Comparison of ENCODE assay signal across 11 cellular contexts in genomic region chr10:32951111-32951510, GRCh38. TPM values are rescaled to one million over a fixed set of nuclear protein-coding genes. Genes with fewer than 3 reads are reported as not detected.
DNase-seq lines count a peak whose midpoint lies in the region; ATAC-seq and TF ChIP-seq lines count a peak whose summit lies in the region.
"Had no signal": no experiment of that assay in that cellular context is flagged by ENCODE, and none has a peak within 500 bp of the region (broad histone marks: within the 10 kb centered on the region; RNA-seq: fewer than 3 reads in every experiment).

No MANE protein-coding gene starts in this region.

- POLR2A ChIA-PET in activated CD4-positive, alpha-beta memory T cell treated with anti-CD3 and anti-CD28 coated beads, Interleukin-2, amount 10 ng/mL, durations not matched to agents 7 days and 5 days (lab: Charles Lee): interaction anchor here (0.6 to 2.1 kb wide), 5 partner anchors 11 to 296 kb away, joined by 3 to 6 read pairs (median 4); no protein-coding TSS in a partner anchor

- no peak for TF ChIP-seq CTCF in uterus (IDR thresholded peaks at IDR 0.05)

- peak overlapping the region; percentile 79 for H3K27ac Mint-ChIP-seq in stimulated activated naive CD8-positive, alpha-beta T cell treated with anti-CD3 and anti-CD28 coated beads, Interleukin-15, Interleukin-2, amounts not matched to agents 100 ng/mL and 50 ng/mL, for 24 hours
- no peak overlapping the region for H3K27ac Mint-ChIP-seq in stimulated activated naive CD8-positive, alpha-beta T cell treated with anti-CD3 and anti-CD28 coated beads, Interleukin-15, amount 100 ng/mL, for 72 hours
- peak overlapping the region; percentile 59 for H3K27ac Mint-ChIP-seq in activated CD4-positive, alpha-beta memory T cell treated with anti-CD3 and anti-CD28 coated beads, Interleukin-2, amount 10 ng/mL, durations not matched to agents 7 days and 5 days
- no peak overlapping the region for H3K27ac Mint-ChIP-seq in activated naive CD4-positive, alpha-beta T cell treated with anti-CD3 and anti-CD28 coated beads for 36 hours

- intact Hi-C loops in uterus (cut with DNase I; ENCODE audit: low total_unique reads): no loop called here
- intact Hi-C loops in activated naive CD4-positive, alpha-beta T cell treated with anti-CD3 and anti-CD28 coated beads for 36 hours (cut with micrococcal nuclease): loop anchor here (10.0 kb wide), 1 partner anchor 506 kb away; the partner anchor contains the start of gene CCDC7

- no peak for ATAC-seq in stimulated activated naive CD8-positive, alpha-beta T cell treated with anti-CD3 and anti-CD28 coated beads, Interleukin-15, amount 100 ng/mL, for 72 hours

- no peak for DNase-seq in stimulated activated naive CD8-positive, alpha-beta T cell treated with anti-CD3 and anti-CD28 coated beads, Interleukin-15, amount 100 ng/mL, for 72 hours
- DNase-seq in activated CD4-positive, alpha-beta memory T cell treated with anti-CD3 and anti-CD28 coated beads, Interleukin-2, amount 10 ng/mL, durations not matched to agents 7 days and 5 days: no peak
- DNase-seq in uterus: no peak
- DNase-seq in kidney glomerular epithelial cell (lab: John Stamatoyannopoulos, UW): no peak
- DNase-seq in SHP77 (lab: John Stamatoyannopoulos, UW): no peak
- no peak for DNase-seq in activated naive CD4-positive, alpha-beta T cell treated with anti-CD3 and anti-CD28 coated beads for 36 hours
- DNase-seq: NCI-H1694 treated with DMSO at 0.1 percent for 48 hours, Peyer's patch had no signal

- H3K36me3 Mint-ChIP-seq in stimulated activated naive CD8-positive, alpha-beta T cell treated with anti-CD3 and anti-CD28 coated beads, Interleukin-15, Interleukin-2, amounts not matched to agents 100 ng/mL and 50 ng/mL, for 24 hours (ENCODE audit: low read depth): peaks cover 16% of the 10 kb centered on the region
- H3K36me3 Mint-ChIP-seq in activated CD4-positive, alpha-beta memory T cell treated with anti-CD3 and anti-CD28 coated beads, Interleukin-2, amount 10 ng/mL, durations not matched to agents 7 days and 5 days (ENCODE audit: low read depth): peaks cover 62% of the 10 kb centered on the region
- no peaks in the 10 kb centered on the region for H3K36me3 Mint-ChIP-seq in activated naive CD4-positive, alpha-beta T cell treated with anti-CD3 and anti-CD28 coated beads for 36 hours (ENCODE audit: low read depth)

- TF ChIP-seq POLR2A in uterus (IDR thresholded peaks at IDR 0.05): no peak

- peaks cover 86% of the 10 kb centered on the region for H3K4me1 Mint-ChIP-seq in stimulated activated naive CD8-positive, alpha-beta T cell treated with anti-CD3 and anti-CD28 coated beads, Interleukin-15, Interleukin-2, amounts not matched to agents 100 ng/mL and 50 ng/mL, for 24 hours (ENCODE audit: low read depth)
- peaks cover 76% of the 10 kb centered on the region for H3K4me1 Mint-ChIP-seq in stimulated activated naive CD8-positive, alpha-beta T cell treated with anti-CD3 and anti-CD28 coated beads, Interleukin-15, amount 100 ng/mL, for 72 hours
- H3K4me1 Mint-ChIP-seq in activated CD4-positive, alpha-beta memory T cell treated with anti-CD3 and anti-CD28 coated beads, Interleukin-2, amount 10 ng/mL, durations not matched to agents 7 days and 5 days: peaks cover 84% of the 10 kb centered on the region
- peaks cover 64% of the 10 kb centered on the region for H3K4me1 Mint-ChIP-seq in activated naive CD4-positive, alpha-beta T cell treated with anti-CD3 and anti-CD28 coated beads for 36 hours (ENCODE audit: low read depth)

- H3K27me3 Mint-ChIP-seq in stimulated activated naive CD8-positive, alpha-beta T cell treated with anti-CD3 and anti-CD28 coated beads, Interleukin-15, Interleukin-2, amounts not matched to agents 100 ng/mL and 50 ng/mL, for 24 hours: no peaks in the 10 kb centered on the region
- no peaks in the 10 kb centered on the region for H3K27me3 Mint-ChIP-seq in stimulated activated naive CD8-positive, alpha-beta T cell treated with anti-CD3 and anti-CD28 coated beads, Interleukin-15, amount 100 ng/mL, for 72 hours
- H3K27me3 Mint-ChIP-seq in activated CD4-positive, alpha-beta memory T cell treated with anti-CD3 and anti-CD28 coated beads, Interleukin-2, amount 10 ng/mL, durations not matched to agents 7 days and 5 days: no peaks in the 10 kb centered on the region
- H3K27me3 Mint-ChIP-seq in activated naive CD4-positive, alpha-beta T cell treated with anti-CD3 and anti-CD28 coated beads for 36 hours (ENCODE audit: low read depth): no peaks in the 10 kb centered on the region

- H3K27ac ChIP-seq in uterus: peak overlapping the region; percentile 42 to 43
- H3K27ac ChIP-seq: C4-2B, Peyer's patch had no signal

- H3K4me3 Mint-ChIP-seq in stimulated activated naive CD8-positive, alpha-beta T cell treated with anti-CD3 and anti-CD28 coated beads, Interleukin-15, Interleukin-2, amounts not matched to agents 100 ng/mL and 50 ng/mL, for 24 hours: peak overlapping the region; percentile 47
- H3K4me3 Mint-ChIP-seq in stimulated activated naive CD8-positive, alpha-beta T cell treated with anti-CD3 and anti-CD28 coated beads, Interleukin-15, amount 100 ng/mL, for 72 hours: no peak overlapping the region
- H3K4me3 Mint-ChIP-seq in activated CD4-positive, alpha-beta memory T cell treated with anti-CD3 and anti-CD28 coated beads, Interleukin-2, amount 10 ng/mL, durations not matched to agents 7 days and 5 days: peak overlapping the region; percentile 62
- H3K4me3 Mint-ChIP-seq in activated naive CD4-positive, alpha-beta T cell treated with anti-CD3 and anti-CD28 coated beads for 36 hours: no peak overlapping the region

- CTCF ChIA-PET in activated CD4-positive, alpha-beta memory T cell treated with anti-CD3 and anti-CD28 coated beads, Interleukin-2, amount 10 ng/mL, durations not matched to agents 7 days and 5 days (lab: Charles Lee): no interaction called here
- CTCF ChIA-PET in activated naive CD4-positive, alpha-beta T cell treated with anti-CD3 and anti-CD28 coated beads for 36 hours (lab: Charles Lee): interaction anchor here (0.7 to 1.0 kb wide), 2 partner anchors 58 to 166 kb away, joined by 3 to 6 read pairs; no protein-coding TSS in a partner anchor

- H3K36me3 ChIP-seq in uterus: no peaks in the 10 kb centered on the region
- H3K36me3 ChIP-seq: Peyer's patch had no signal

- peak overlapping the region; percentile 10 for H3K4me3 ChIP-seq in iPS-11a (ENCODE audit: low read depth, low read length)
- no peak overlapping the region for H3K4me3 ChIP-seq in uterus
- H3K4me3 ChIP-seq: Peyer's patch had no signal

- no peaks in the 10 kb centered on the region for H3K27me3 ChIP-seq in uterus
- H3K27me3 ChIP-seq: Peyer's patch had no signal

- no peaks in the 10 kb centered on the region for H3K9me3 Mint-ChIP-seq in stimulated activated naive CD8-positive, alpha-beta T cell treated with anti-CD3 and anti-CD28 coated beads, Interleukin-15, Interleukin-2, amounts not matched to agents 100 ng/mL and 50 ng/mL, for 24 hours
- no peaks in the 10 kb centered on the region for H3K9me3 Mint-ChIP-seq in stimulated activated naive CD8-positive, alpha-beta T cell treated with anti-CD3 and anti-CD28 coated beads, Interleukin-15, amount 100 ng/mL, for 72 hours
- no peaks in the 10 kb centered on the region for H3K9me3 Mint-ChIP-seq in activated CD4-positive, alpha-beta memory T cell treated with anti-CD3 and anti-CD28 coated beads, Interleukin-2, amount 10 ng/mL, durations not matched to agents 7 days and 5 days
- H3K9me3 Mint-ChIP-seq in activated naive CD4-positive, alpha-beta T cell treated with anti-CD3 and anti-CD28 coated beads for 36 hours: no peaks in the 10 kb centered on the region

- no peaks in the 10 kb centered on the region for H3K9me3 ChIP-seq in uterus
- H3K9me3 ChIP-seq: Peyer's patch had no signal

- peaks cover 0 to 14% of the 10 kb centered on the region in 2 donors for H3K4me1 ChIP-seq in uterus

RNA-seq across cellular contexts. Expression of gene ITGB1, which starts 6.9 kb away (rescaled TPM):
- total RNA-seq in activated CD4-positive, alpha-beta memory T cell treated with anti-CD3 and anti-CD28 coated beads, Interleukin-2, amount 10 ng/mL, durations not matched to agents 7 days and 5 days: 100 to 1,000 TPM; 233 to 242 TPM
- 1,000 to 10,000 TPM in 1 of 4 donors, 100 to 1,000 TPM in 3; 484 to 1,046 (median 601) TPM for total RNA-seq in uterus
- 10 to 100 TPM; 30.3 to 34.5 TPM for total RNA-seq in activated naive CD4-positive, alpha-beta T cell treated with anti-CD3 and anti-CD28 coated beads for 36 hours

Comparison
In these comparisons a context has a peak if more than half of its experiments do, and no peak if none do; other contexts are left out.
1. H3K27ac Mint-ChIP-seq: peak in stimulated activated naive CD8-positive, alpha-beta T cell treated with anti-CD3 and anti-CD28 coated beads, Interleukin-15, Interleukin-2, amounts not matched to agents 100 ng/mL and 50 ng/mL, for 24 hours (single experiment) and activated CD4-positive, alpha-beta memory T cell treated with anti-CD3 and anti-CD28 coated beads, Interleukin-2, amount 10 ng/mL, durations not matched to agents 7 days and 5 days (single experiment); none in stimulated activated naive CD8-positive, alpha-beta T cell treated with anti-CD3 and anti-CD28 coated beads, Interleukin-15, amount 100 ng/mL, for 72 hours (0 of 2) and activated naive CD4-positive, alpha-beta T cell treated with anti-CD3 and anti-CD28 coated beads for 36 hours (single experiment).
2. H3K4me3 Mint-ChIP-seq: peak in stimulated activated naive CD8-positive, alpha-beta T cell treated with anti-CD3 and anti-CD28 coated beads, Interleukin-15, Interleukin-2, amounts not matched to agents 100 ng/mL and 50 ng/mL, for 24 hours (single experiment) and activated CD4-positive, alpha-beta memory T cell treated with anti-CD3 and anti-CD28 coated beads, Interleukin-2, amount 10 ng/mL, durations not matched to agents 7 days and 5 days (single experiment); none in stimulated activated naive CD8-positive, alpha-beta T cell treated with anti-CD3 and anti-CD28 coated beads, Interleukin-15, amount 100 ng/mL, for 72 hours (0 of 2) and activated naive CD4-positive, alpha-beta T cell treated with anti-CD3 and anti-CD28 coated beads for 36 hours (single experiment).
3. RNA of gene ITGB1, which starts 6.9 kb away (total RNA-seq): 484 to 1,046 TPM in uterus and 233 to 242 TPM in activated CD4-positive, alpha-beta memory T cell treated with anti-CD3 and anti-CD28 coated beads, Interleukin-2, amount 10 ng/mL, durations not matched to agents 7 days and 5 days; 30.3 to 34.5 TPM in activated naive CD4-positive, alpha-beta T cell treated with anti-CD3 and anti-CD28 coated beads for 36 hours; every median in the first group is over 4 times any median in the second.